14 cellular contexts compared by ENCODE assay signal in genomic region chr17:81453049-81453448, GRCh38. TPM values are rescaled to one million over a fixed set of nuclear protein-coding genes. Genes with fewer than 3 reads are reported as not detected.
A peak's percentile ranks its signal among the peaks of the same experiment; 100 is the strongest.
DNase-seq lines count a peak whose midpoint lies in the region; ATAC-seq and TF ChIP-seq lines count a peak whose summit lies in the region.
"Had no signal": no experiment of that assay in that cellular context is flagged by ENCODE, and none has a peak within 500 bp of the region (broad histone marks: within the 10 kb centered on the region; RNA-seq: fewer than 3 reads in every experiment).

No MANE protein-coding gene starts in this region.

- peak overlapping the region; percentile 30 for H3K27ac ChIP-seq in OCI-LY7 (ENCODE audit: low read depth, low read length, poor library complexity, severe bottlenecking)
- H3K27ac ChIP-seq: body of pancreas, gastrocnemius medialis had no signal

- no peak for TF ChIP-seq CTCF in OCI-LY7 (conservative IDR thresholded peaks at IDR 0.05; ENCODE audit: low read length)

- CTCF ChIA-PET in OCI-LY7 (lab: Charles Lee; ENCODE audit: unreplicated experiment) = no interaction called here

- BruUV-seq in OCI-LY7 (replicated peaks; lab: Mats Ljungman, UMichigan) = no TSS peak

- H2AFZ ChIP-seq in OCI-LY7 (ENCODE audit: low read length) = peak overlapping the region; percentile 55; the same call in 1 of the 2 replicates

- H3K36me3 Mint-ChIP-seq in stimulated activated effector memory CD8-positive, alpha-beta T cell treated with anti-CD3 and anti-CD28 coated beads, Interleukin-12 subunit alpha, Interleukin-12 subunit beta, amount 100 ng/mL, for 72 hours = no peaks in the 10 kb centered on the region

- H3K4me1 Mint-ChIP-seq in stimulated activated naive CD8-positive, alpha-beta T cell treated with anti-CD3 and anti-CD28 coated beads, Interleukin-15, amount 100 ng/mL, for 72 hours = peaks cover 28% of the 10 kb centered on the region
- H3K4me1 Mint-ChIP-seq in stimulated activated effector memory CD8-positive, alpha-beta T cell treated with anti-CD3 and anti-CD28 coated beads, Interleukin-12 subunit alpha, Interleukin-12 subunit beta, amount 100 ng/mL, for 72 hours = peaks cover 6% of the 10 kb centered on the region

- H3K9me2 ChIP-seq in OCI-LY7 (ENCODE audit: insufficient read depth, low read length) = no peaks in the 10 kb centered on the region

- H3K27ac Mint-ChIP-seq in stimulated activated naive CD8-positive, alpha-beta T cell treated with anti-CD3 and anti-CD28 coated beads, Interleukin-15, amount 100 ng/mL, for 72 hours = peak overlapping the region; percentile 74 to 90
- peak overlapping the region; percentile 45 for H3K27ac Mint-ChIP-seq in stimulated activated effector memory CD8-positive, alpha-beta T cell treated with anti-CD3 and anti-CD28 coated beads, Interleukin-12 subunit alpha, Interleukin-12 subunit beta, amount 100 ng/mL, for 72 hours

- POLR2A ChIA-PET in OCI-LY7 (lab: Charles Lee) = no interaction called here

- H3K4me2 ChIP-seq in OCI-LY7 (ENCODE audit: low read length) = peak overlapping the region; percentile 60

- H3K9me3 Mint-ChIP-seq in stimulated activated naive CD8-positive, alpha-beta T cell treated with anti-CD3 and anti-CD28 coated beads, Interleukin-15, amount 100 ng/mL, for 72 hours = no peaks in the 10 kb centered on the region
- no peaks in the 10 kb centered on the region for H3K9me3 Mint-ChIP-seq in stimulated activated effector memory CD8-positive, alpha-beta T cell treated with anti-CD3 and anti-CD28 coated beads, Interleukin-12 subunit alpha, Interleukin-12 subunit beta, amount 100 ng/mL, for 72 hours

- peak overlapping the region in 1 of 2 donors; percentile 15 for H3K4me3 Mint-ChIP-seq in stimulated activated naive CD8-positive, alpha-beta T cell treated with anti-CD3 and anti-CD28 coated beads, Interleukin-15, amount 100 ng/mL, for 72 hours
- H3K4me3 Mint-ChIP-seq in stimulated activated effector memory CD8-positive, alpha-beta T cell treated with anti-CD3 and anti-CD28 coated beads, Interleukin-12 subunit alpha, Interleukin-12 subunit beta, amount 100 ng/mL, for 72 hours = no peak overlapping the region

- no peaks in the 10 kb centered on the region for H3K79me2 ChIP-seq in OCI-LY7 (ENCODE audit: insufficient read depth, low read depth, low read length)

- H3K36me3 ChIP-seq in OCI-LY7 (ENCODE audit: insufficient read depth, low read length) = no peaks in the 10 kb centered on the region
- H3K36me3 ChIP-seq: gastrocnemius medialis had no signal

- H3K4me3 ChIP-seq in OCI-LY7 (ENCODE audit: low read depth, low read length, poor library complexity, severe bottlenecking) = peak overlapping the region; percentile 19
- H3K4me3 ChIP-seq: body of pancreas, gastrocnemius medialis had no signal

- peaks cover 38% of the 10 kb centered on the region for H3K4me1 ChIP-seq in OCI-LY7 (ENCODE audit: insufficient read depth, low read length, poor library complexity, severe bottlenecking)
- H3K4me1 ChIP-seq: body of pancreas, gastrocnemius medialis had no signal

- intact Hi-C loops in OCI-LY7 (cut with micrococcal nuclease; ENCODE audit: unreplicated experiment) = no loop called here

- DNase-seq in stimulated activated naive CD8-positive, alpha-beta T cell treated with anti-CD3 and anti-CD28 coated beads, Interleukin-15, amount 100 ng/mL, for 72 hours = no peak
- DNase-seq in stimulated activated naive CD8-positive, alpha-beta T cell treated with anti-CD3 and anti-CD28 coated beads, Interleukin-15, Interleukin-2, amounts not matched to agents 100 U/mL and 50 U/mL, for 24 hours = no peak
- peak; percentile 61 for DNase-seq in NCI-H187 treated with DMSO at 0.1 percent for 48 hours (lab: John Stamatoyannopoulos, UW)
- DNase-seq in OCI-LY7 (ENCODE audit: low spot score) = peak; percentile 59
- DNase-seq in stimulated activated effector memory CD8-positive, alpha-beta T cell treated with anti-CD3 and anti-CD28 coated beads, Interleukin-12 subunit alpha, Interleukin-12 subunit beta, amount 100 ng/mL, for 72 hours (ENCODE audit: low spot score in 2 of 2) = no peak
- DNase-seq: activated CD4-positive, CD25-positive, alpha-beta regulatory T cell; activated naive CD4-positive, alpha-beta T cell treated with Interleukin-2 at 50 U/mL for 16 hours; body of pancreas; DMS 273 treated with DMSO at 0.1 percent for 48 hours; gastrocnemius medialis; stimulated activated CD4-positive, alpha-beta T cell treated with anti-CD3 and anti-CD28 coated beads, Interleukin-4, amount 100 ng/mL, for 1 hour had no signal

- no peaks in the 10 kb centered on the region for H3K9me3 ChIP-seq in OCI-LY7 (ENCODE audit: low read length)
- H3K9me3 ChIP-seq: body of pancreas, gastrocnemius medialis had no signal

- ATAC-seq in stimulated activated naive CD8-positive, alpha-beta T cell treated with anti-CD3 and anti-CD28 coated beads, Interleukin-15, amount 100 ng/mL, for 72 hours = no peak
- ATAC-seq in stimulated activated naive CD8-positive, alpha-beta T cell treated with anti-CD3 and anti-CD28 coated beads, Interleukin-15, Interleukin-2, amounts not matched to agents 100 U/mL and 50 U/mL, for 24 hours = no peak
- no peak for ATAC-seq in stimulated activated effector memory CD8-positive, alpha-beta T cell treated with anti-CD3 and anti-CD28 coated beads, Interleukin-12 subunit alpha, Interleukin-12 subunit beta, amount 100 ng/mL, for 72 hours
- ATAC-seq in HG03095 (IDR thresholded peaks at IDR 0.05; ENCODE audit: unreplicated experiment) = no peak
- no peak for ATAC-seq in GM18502 (IDR thresholded peaks at IDR 0.05; ENCODE audit: poor library complexity, unreplicated experiment)
- no peak for ATAC-seq in GM18868 (IDR thresholded peaks at IDR 0.05; ENCODE audit: unreplicated experiment)
- ATAC-seq: body of pancreas, gastrocnemius medialis had no signal

- no peaks in the 10 kb centered on the region for H4K20me1 ChIP-seq in OCI-LY7 (ENCODE audit: insufficient read depth, low read length)

- no peaks in the 10 kb centered on the region for H3K27me3 Mint-ChIP-seq in stimulated activated naive CD8-positive, alpha-beta T cell treated with anti-CD3 and anti-CD28 coated beads, Interleukin-15, amount 100 ng/mL, for 72 hours

RNA-seq across cellular contexts. Expression of gene BAHCC1, which starts 57.8 kb away (rescaled TPM):
- 1.4 and 5.2 TPM in 2 replicates for total RNA-seq in OCI-LY7 (2014; rRNA removed; shearing (Covaris generic))
- 5.5 and 5.7 TPM in 2 replicates for total RNA-seq in OCI-LY7 (2022)

RNA-seq across cellular contexts. Expression of gene ACTG1, which starts 59.5 kb away (rescaled TPM):
- total RNA-seq in OCI-LY7 (2014; rRNA removed; shearing (Covaris generic)) = 2,245 and 2,707 TPM in 2 replicates
- total RNA-seq in OCI-LY7 (2022) = 2,459 and 2,894 TPM in 2 replicates

Comparison
In these comparisons a context has a peak if more than half of its experiments do, and no peak if none do; other contexts are left out.
1. DNase-seq: peak in NCI-H187 treated with DMSO at 0.1 percent for 48 hours (single experiment) and OCI-LY7 (single experiment); none in stimulated activated naive CD8-positive, alpha-beta T cell treated with anti-CD3 and anti-CD28 coated beads, Interleukin-15, amount 100 ng/mL, for 72 hours (0 of 2), stimulated activated naive CD8-positive, alpha-beta T cell treated with anti-CD3 and anti-CD28 coated beads, Interleukin-15, Interleukin-2, amounts not matched to agents 100 U/mL and 50 U/mL, for 24 hours (single experiment) and stimulated activated effector memory CD8-positive, alpha-beta T cell treated with anti-CD3 and anti-CD28 coated beads, Interleukin-12 subunit alpha, Interleukin-12 subunit beta, amount 100 ng/mL, for 72 hours (0 of 2).